ENCODE assay signal across 28 cellular contexts in the genomic region with DNA sequence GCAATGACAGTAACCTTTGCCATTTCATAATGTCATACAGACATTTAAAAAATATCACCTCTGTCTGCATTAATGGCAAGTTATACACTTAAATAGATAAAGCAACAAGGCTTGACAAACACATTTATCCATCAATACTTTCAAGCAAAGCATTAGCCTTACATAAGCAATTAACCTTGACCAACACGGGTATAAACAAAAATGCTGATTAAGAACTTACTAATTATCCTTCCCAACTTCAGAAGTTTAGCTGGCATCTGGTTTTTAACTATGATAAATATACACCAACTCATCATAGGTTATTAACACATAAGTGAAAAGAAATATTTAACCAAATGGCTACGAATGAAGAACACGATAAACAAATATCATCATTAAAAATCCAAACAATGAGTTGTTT.
"Had no signal": no experiment of that assay in that cellular context is flagged by ENCODE, and none has a peak within 500 bp of the region (broad histone marks: within the 10 kb centered on the region; RNA-seq: fewer than 3 reads in every experiment).

No MANE protein-coding gene starts in this region.

- FAIRE-seq: astrocyte, bronchial epithelial cell, endometrium, frontal cortex had no signal

- DNase-seq: activated CD4-positive, alpha-beta memory T cell treated with anti-CD3 and anti-CD28 coated beads, Interleukin-2, amount 10 ng/mL, durations not matched to agents 7 days and 5 days; activated CD4-positive, alpha-beta T cell treated with anti-CD3 and anti-CD28 coated beads for 1 hour; activated CD4-positive, alpha-beta T cell treated with anti-CD3 and anti-CD28 coated beads for 4 hours; activated CD4-positive, alpha-beta T cell treated with anti-CD3 and anti-CD28 coated beads, Interleukin-2, amount 10 ng/mL, durations not matched to agents 7 days and 5 days; activated CD4-positive, alpha-beta T cell treated with anti-CD3 and anti-CD28 coated beads, Interleukin-2, amount 50 U/mL, for 4 hours; activated CD8-positive, alpha-beta memory T cell treated with anti-CD3 and anti-CD28 coated beads, Interleukin-2, amount 50 U/mL, for 48 hours; activated gamma-delta T cell; activated naive CD4-positive, alpha-beta T cell; activated naive CD4-positive, alpha-beta T cell treated with anti-CD3 and anti-CD28 coated beads, Interleukin-2, amount 10 ng/mL, durations not matched to agents 7 days and 5 days; activated naive CD8-positive, alpha-beta T cell treated with anti-CD3 and anti-CD28 coated beads, Interleukin-2, amount 10 ng/mL, durations not matched to agents 7 days and 5 days; activated T-cell treated with anti-CD3 and anti-CD28 coated beads for 4 hours; activated T-cell treated with anti-CD3 and anti-CD28 coated beads, Interleukin-2, amount 50 U/mL, for 24 hours; activated T-cell treated with anti-CD3 and anti-CD28 coated beads, Interleukin-2, amount 50 U/mL, for 72 hours; brain microvascular endothelial cell; dorsolateral prefrontal cortex; effector memory CD4-positive, alpha-beta T cell; foreskin fibroblast; heart left ventricle; T-helper 2 cell had no signal

- H3K27me3 ChIP-seq: brain microvascular endothelial cell, dorsolateral prefrontal cortex, heart left ventricle had no signal

- H3K36me3 ChIP-seq: brain microvascular endothelial cell, heart left ventricle had no signal

- H3K9me3 ChIP-seq: heart left ventricle had no signal

- ATAC-seq: activated naive CD4-positive, alpha-beta T cell treated with anti-CD3 and anti-CD28 coated beads, Interleukin-2, amount 50 U/mL, for 72 hours; activated T-cell treated with anti-CD3 and anti-CD28 coated beads, Interleukin-2, amount 50 U/mL, for 72 hours; esophagus mucosa; heart left ventricle; WTC11 had no signal

- H3K27ac ChIP-seq: brain microvascular endothelial cell, coronary artery, dorsolateral prefrontal cortex, heart left ventricle, VCaP had no signal

- H3K4me1 ChIP-seq: heart left ventricle had no signal

- H3K4me3 ChIP-seq: coronary artery, dorsolateral prefrontal cortex, heart left ventricle had no signal
